Comparison of ENCODE assay signal across 17 cellular contexts in the genomic region with DNA sequence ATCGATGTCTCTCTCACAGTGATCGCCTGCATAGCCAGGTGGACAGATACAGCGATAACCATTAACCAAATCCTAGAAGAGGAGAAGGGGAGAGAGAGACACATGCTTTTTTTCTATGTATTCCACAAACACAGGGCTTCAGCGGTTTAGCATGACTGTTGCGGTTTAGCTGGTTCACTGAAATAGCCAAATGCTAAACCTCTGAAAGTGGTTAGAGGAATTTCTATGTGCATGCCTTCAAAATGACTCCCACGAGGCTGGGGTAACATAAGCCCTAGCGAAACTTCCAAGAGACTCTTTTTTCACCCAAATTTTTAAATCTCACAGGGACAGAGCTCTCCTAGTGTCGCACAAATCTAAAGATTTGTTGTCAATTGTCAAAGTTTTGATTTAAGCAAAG. TPM values are rescaled to one million over a fixed set of nuclear protein-coding genes. Genes with fewer than 3 reads are reported as not detected.
DNase-seq lines count a peak whose midpoint lies in the region; ATAC-seq and TF ChIP-seq lines count a peak whose summit lies in the region.
"Had no signal": no experiment of that assay in that cellular context is flagged by ENCODE, and none has a peak within 500 bp of the region (broad histone marks: within the 10 kb centered on the region; RNA-seq: fewer than 3 reads in every experiment).

No MANE protein-coding gene starts in this region.

- no TSS peak for BruUV-seq in PC-9 (replicated peaks; lab: Mats Ljungman, UMichigan)

- no peaks in the 10 kb centered on the region for H3F3A ChIP-seq in PC-9 (ENCODE audit: insufficient read depth, low read depth)

- H3K9me3 ChIP-seq in AG04450 (ENCODE audit: control insufficient read depth, insufficient read depth, low read length): no peaks in the 10 kb centered on the region
- H3K9me3 ChIP-seq in PC-9 (ENCODE audit: insufficient read depth, low read depth): no peaks in the 10 kb centered on the region
- H3K9me3 ChIP-seq: upper lobe of left lung had no signal

- TF ChIP-seq CTCF in AG04450 (IDR thresholded peaks at IDR 0.05; ENCODE audit: low read depth, low read length) (no peak), coronary artery (IDR thresholded peaks at IDR 0.05) (no peak), neural crest cell (conservative IDR thresholded peaks at IDR 0.05) (no peak), PC-9 (conservative IDR thresholded peaks at IDR 0.05) (no peak)

- ATAC-seq in HG02852 (IDR thresholded peaks at IDR 0.05; ENCODE audit: unreplicated experiment): no peak
- ATAC-seq in activated CD4-positive, CD25-positive, alpha-beta regulatory T cell treated with anti-CD3 and anti-CD28 coated beads, Interleukin-2, amount 50 U/mL, for 24 hours: no peak

- peaks cover 37% of the 10 kb centered on the region for H3K36me3 ChIP-seq in PC-9 (ENCODE audit: low read depth)

- H3K27me3 Mint-ChIP-seq in neural crest cell (ENCODE audit: low read depth): no peaks in the 10 kb centered on the region

- H3K27ac Mint-ChIP-seq in neural crest cell (ENCODE audit: unreplicated experiment): peak overlapping the region; percentile 68
- H3K27ac Mint-ChIP-seq: immature natural killer cell, naive B cell had no signal

- H3K79me2 ChIP-seq in PC-9 (ENCODE audit: low read depth): no peaks in the 10 kb centered on the region

- POLR2A ChIA-PET in AG04450 (lab: Yijun Ruan, JAX): interaction anchor here (0.6 kb wide), 1 partner anchor 96 kb away, joined by 4 read pairs; no protein-coding TSS in a partner anchor
- POLR2A ChIA-PET in PC-9 (lab: Charles Lee; ENCODE audit: unreplicated experiment): no interaction called here

- CTCF ChIA-PET in AG04450 (lab: Charles Lee) (interaction anchor here (1.3 to 1.5 kb wide), 2 partner anchors 22 to 895 kb away, joined by 3 to 7 read pairs; no protein-coding TSS in a partner anchor), PC-9 (lab: Charles Lee) (no interaction called here)

- DNase-seq in AG04450 (ENCODE audit: low read depth, low spot score) (peak; percentile 56), HS-27A (ENCODE audit: low read depth) (peak; percentile 79), coronary artery (ENCODE audit: low spot score) (peak; percentile 38), neural crest cell (ENCODE audit: low read depth, low spot score) (no peak), PC-9 (no peak), NCI-H1048 (lab: John Stamatoyannopoulos, UW) (no peak)
- DNase-seq: activated T-cell treated with anti-CD3 and anti-CD28 coated beads for 4 hours, GF-D8, immature natural killer cell, naive B cell, NCI-H510A, SIG-M5, upper lobe of left lung had no signal

- no peaks in the 10 kb centered on the region for H4K20me1 ChIP-seq in PC-9 (ENCODE audit: insufficient read depth)

- intact Hi-C loops in PC-9 (cut with micrococcal nuclease; ENCODE audit: unreplicated experiment): no loop called here

- H3K4me3 ChIP-seq in AG04450 (ENCODE audit: low read depth, low read length): no peak overlapping the region
- H3K4me3 ChIP-seq in coronary artery: peak overlapping the region; percentile 21
- no peak overlapping the region for H3K4me3 ChIP-seq in PC-9
- H3K4me3 ChIP-seq: skin epidermis, upper lobe of left lung had no signal

- no peak overlapping the region for H3K4me2 ChIP-seq in PC-9

- H3K9me3 Mint-ChIP-seq in neural crest cell: no peaks in the 10 kb centered on the region
- H3K9me3 Mint-ChIP-seq: brain, immature natural killer cell, naive B cell had no signal

- H2AFZ ChIP-seq in PC-9: no peak overlapping the region

- H3K27me3 ChIP-seq in AG04450 (ENCODE audit: control insufficient read depth, insufficient read depth, low read length) (no peaks in the 10 kb centered on the region), PC-9 (ENCODE audit: insufficient read depth, low read depth) (no peaks in the 10 kb centered on the region)
- H3K27me3 ChIP-seq: upper lobe of left lung had no signal

- no peaks in the 10 kb centered on the region for H3K4me1 ChIP-seq in PC-9 (replicated peaks; ENCODE audit: insufficient read depth)

- no peak overlapping the region for H3K4me3 Mint-ChIP-seq in neural crest cell
- H3K4me3 Mint-ChIP-seq: immature natural killer cell, naive B cell had no signal

- H3K4me1 Mint-ChIP-seq in neural crest cell: peaks cover 61% of the 10 kb centered on the region

- H3K27ac ChIP-seq in AG04450 (ENCODE audit: low read depth, low read length) (peak overlapping the region; percentile 33), coronary artery (peak overlapping the region; percentile 88 to 95), PC-9 (no peak overlapping the region)
- H3K27ac ChIP-seq: upper lobe of left lung had no signal

- H3K9me2 ChIP-seq in PC-9 (ENCODE audit: insufficient read depth): no peaks in the 10 kb centered on the region

- peaks cover 44% of the 10 kb centered on the region for H3K36me3 Mint-ChIP-seq in neural crest cell (ENCODE audit: low read depth)
- H3K36me3 Mint-ChIP-seq: naive B cell had no signal

RNA-seq across cellular contexts. Expression of a gene that starts 25.1 kb away (rescaled TPM):
- 13.5 and 17.9 TPM in 2 replicates for polyA plus RNA-seq in AG04450 (2011; rRNA removed)
- polyA minus RNA-seq in AG04450 (2011; rRNA and poly(A)+ RNA removed): 55.2 and 56.7 TPM in 2 replicates
- total RNA-seq in neural crest cell (67.7 and 70.3 TPM in 2 replicates), PC-9 (2021) (42.9 and 51.5 TPM in 2 replicates)

Comparison
In these comparisons a context has a peak if more than half of its experiments do, and no peak if none do; other contexts are left out.
1. DNase-seq: peak in AG04450 (single experiment), HS-27A (single experiment) and coronary artery (single experiment); none in neural crest cell (single experiment), PC-9 (0 of 2) and NCI-H1048 (single experiment).